Comparison of ENCODE assay signal across 9 cellular contexts in genomic region chr9:137114220-137114612, GRCh38. TPM values are rescaled to one million over a fixed set of nuclear protein-coding genes. Genes with fewer than 3 reads are reported as not detected.
DNase-seq lines count a peak whose midpoint lies in the region; ATAC-seq, FAIRE-seq and TF ChIP-seq lines count a peak whose summit lies in the region.
"Had no signal": no experiment of that assay in that cellular context is flagged by ENCODE, and none has a peak within 500 bp of the region (broad histone marks: within the 10 kb centered on the region; RNA-seq: fewer than 3 reads in every experiment).

No MANE protein-coding gene starts in this region.

- H3K36me3 ChIP-seq in MG63 (0 out of 2 replicates have a peak, but pooled peaks cover 11% of the 10 kb centered on the region), H1 (ENCODE audit: control insufficient read depth in 2 of 4, insufficient read depth in 4 of 4, low read length in 3 of 4) (no peaks in the 10 kb centered on the region), prostate gland (no peaks in the 10 kb centered on the region)

- H2BK5ac ChIP-seq in H1 (ENCODE audit: low read depth, low read length) = no peak overlapping the region

- H4K5ac ChIP-seq in H1 (ENCODE audit: insufficient read length, low read depth, low read length) = no peak overlapping the region

- no peak for FAIRE-seq in H1 (lab: Jason Lieb, UNC)
- FAIRE-seq: A204.1 had no signal

- H3K4me1 ChIP-seq in H1 (replicated peaks in 1 of 4; ENCODE audit: control insufficient read depth in 3 of 4, insufficient read depth in 4 of 4, low read length in 3 of 4) (peaks cover 0 to 7% (median under 1%) of the 10 kb centered on the region in 4 experiments; a peak in 3 of 7 replicates), prostate gland (replicated peaks) (no peaks in the 10 kb centered on the region)

- WGBS in H1 (ENCODE audit: extremely low coverage in 1 of 2, insufficient coverage in 1 of 2, insufficient read length in 1 of 2, insufficient replicate concordance in 2 of 2, low coverage in 1 of 2, low lambda C conversion rate in 2 of 2, missing lambda C conversion rate in 1 of 2), 2 experiments = 17% methylated on average over 22 of the region's 45 CpGs; no CpG with 5 or more reads in 1 of the 2 experiments
- WGBS in prostate gland = 0% methylated on average over 27 of the region's 45 CpGs

- CTCF ChIA-PET in H1 (lab: Charles Lee; ENCODE audit: partially characterized antibody) = interaction anchor here (1.0 to 1.5 kb wide), 2 partner anchors 18 to 79 kb away, joined by 3 read pairs; no protein-coding TSS in a partner anchor

- no peak overlapping the region for H3K23ac ChIP-seq in H1 (ENCODE audit: insufficient read length)

- peaks cover 3% of the 10 kb centered on the region; the same call in 1 of the 2 replicates for H3K23me2 ChIP-seq in H1 (ENCODE audit: low read depth, low read length)

- H2BK12ac ChIP-seq in H1 (ENCODE audit: low read depth, low read length) = no peak overlapping the region

- no peak overlapping the region for H4K8ac ChIP-seq in H1 (ENCODE audit: extremely low read depth, insufficient read depth, low read length)

- DNase-seq in DMS53 (lab: John Stamatoyannopoulos, UW) = peak; percentile 63
- no peak for DNase-seq in DMS53 treated with DMSO at 0.1 percent for 48 hours (lab: John Stamatoyannopoulos, UW; ENCODE audit: unreplicated experiment)
- DNase-seq in MG63 = no peak
- no peak for DNase-seq in H1 (ENCODE audit: low read depth in 1 of 2, low spot score in 2 of 2)
- DNase-seq in prostate gland (ENCODE audit: low spot score) = no peak
- DNase-seq in HT-29 (ENCODE audit: low spot score) = no peak
- no peak for DNase-seq in epidermal melanocyte (ENCODE audit: insufficient read length, low spot score)

- H3K4me2 ChIP-seq in H1 (ENCODE audit: insufficient read depth in 1 of 2, low read depth in 2 of 2, low read length in 2 of 2) = peak overlapping the region; percentile 50 to 69

- H3K27ac ChIP-seq in H1 (ENCODE audit: low read depth, low read length) (no peak overlapping the region), prostate gland (peak overlapping the region in 1 of 2 donors; percentile 47)

- H2BK120ac ChIP-seq in H1 (replicated peaks; ENCODE audit: low read depth, low read length) = no peak overlapping the region

- H2BK15ac ChIP-seq in H1 (ENCODE audit: low read length) = no peak overlapping the region

- H3K27me3 ChIP-seq in MG63 (no peaks in the 10 kb centered on the region), H1 (replicated peaks in 1 of 4; ENCODE audit: control insufficient read depth in 3 of 4, extremely low read depth in 1 of 4, insufficient read depth in 3 of 4, low read length in 3 of 4) (peaks cover 15 to 36% (median 30%) of the 10 kb centered on the region in 4 experiments), prostate gland (replicated peaks; ENCODE audit: insufficient read depth) (no peaks in the 10 kb centered on the region)

- TF ChIP-seq CTCF in H1 (IDR thresholded peaks at IDR 0.05; ENCODE audit: control extremely low read depth in 1 of 3, insufficient read depth in 1 of 3, low read depth in 1 of 3, low read length in 3 of 3) = no peak
- no peak for TF ChIP-seq CTCF in prostate gland (IDR thresholded peaks at IDR 0.05)

- TF ChIP-seq POLR2A in H1 (IDR thresholded peaks at IDR 0.05; ENCODE audit: control extremely low read depth in 1 of 2, low read depth in 2 of 2, low read length in 2 of 2) = no peak
- TF ChIP-seq POLR2A in prostate gland (IDR thresholded peaks at IDR 0.05) = no peak

- no peak overlapping the region for H3K14ac ChIP-seq in H1 (ENCODE audit: insufficient read length)

- H3K56ac ChIP-seq in H1 (replicated peaks; ENCODE audit: insufficient read length, low read depth, low read length) = no peak overlapping the region

- no peak overlapping the region for H3K4ac ChIP-seq in H1 (replicated peaks; ENCODE audit: insufficient read length, low read depth, low read length)

- intact Hi-C loops in prostate gland (cut with DNase I) = no loop called here

- no peak overlapping the region for H3K9ac ChIP-seq in H1 (replicated peaks in 1 of 4; ENCODE audit: extremely low read depth in 1 of 4, low read depth in 3 of 4, low read length in 3 of 4)

- H2AK5ac ChIP-seq in H1 (ENCODE audit: low read depth, low read length) = no peak overlapping the region

- no peak overlapping the region for H3K18ac ChIP-seq in H1 (ENCODE audit: extremely low read depth, low read length)

- H3K4me3 ChIP-seq in MG63 (peak overlapping the region; percentile 57), H1 (ENCODE audit: extremely low read depth in 1 of 4, insufficient read depth in 2 of 4, low read depth in 3 of 4, low read length in 4 of 4) (peak overlapping the region in 2 of 4 experiments; percentile 5 to 63; a peak in 3 of 8 replicates), prostate gland (peak overlapping the region; percentile 50 to 67)

- H3K79me2 ChIP-seq in H1 (ENCODE audit: control insufficient read depth in 1 of 2, insufficient read depth in 2 of 2, low read length in 2 of 2) = no peaks in the 10 kb centered on the region

- H2BK20ac ChIP-seq in H1 (ENCODE audit: low read length) = no peak overlapping the region

- H2AFZ ChIP-seq in H1 (ENCODE audit: low read length) = no peak overlapping the region

- POLR2A ChIA-PET in H1 (lab: Charles Lee; ENCODE audit: partially characterized antibody) = interaction anchor here (0.6 to 1.2 kb wide), 4 partner anchors 16 to 98 kb away, joined by 3 read pairs; no protein-coding TSS in a partner anchor

- H3K9me3 ChIP-seq in MG63 (no peaks in the 10 kb centered on the region), H1 (ENCODE audit: insufficient read depth in 2 of 2, low read depth in 1 of 2, low read length in 1 of 2) (no peaks in the 10 kb centered on the region), prostate gland (no peaks in the 10 kb centered on the region)

- ATAC-seq in HG03378 (IDR thresholded peaks at IDR 0.05; ENCODE audit: unreplicated experiment) = no peak

- H4K20me1 ChIP-seq in H1 (replicated peaks in 1 of 2; ENCODE audit: control insufficient read depth in 1 of 2, insufficient read depth in 2 of 2, low read length in 2 of 2) = peaks cover 0 to 4% of the 10 kb centered on the region in 2 experiments

- no peak overlapping the region for H4K91ac ChIP-seq in H1 (replicated peaks; ENCODE audit: insufficient read length, low read length)

- TF ChIP-seq EP300 in H1 (IDR thresholded peaks at IDR 0.05; ENCODE audit: borderline replicate concordance in 1 of 2, low read depth in 2 of 2, low read length in 2 of 2) = no peak

- H3K79me1 ChIP-seq in H1 (ENCODE audit: low read depth, low read length) = no peaks in the 10 kb centered on the region

- TF ChIP-seq RAD21 in H1 (IDR thresholded peaks at IDR 0.05 in 1 of 2, conservative IDR thresholded peaks at IDR 0.05 in 1 of 2; ENCODE audit: low read depth in 2 of 2, low read length in 2 of 2) = no peak

RNA-seq across cellular contexts. Expression of gene DPP7, which starts 0.3 kb away (rescaled TPM):
- 53.6 and 57.8 TPM in 2 replicates for total RNA-seq in MG63 (2014; rRNA removed; shearing (Covaris generic); ENCODE audit: low replicate concordance)
- total RNA-seq in H1 (2021; fragmentation: NEBNext Ultra II Directional; extraction: Animal tissue kit (Norgen Biotek cat#: 25700)) = 21.2 and 21.5 TPM in 2 replicates
- 26.8 and 34.7 TPM in 2 replicates for polyA plus RNA-seq in H1 (2011; rRNA removed)
- polyA plus RNA-seq in H1 (2011; cell fraction: cytosol; rRNA removed) = 24.1 TPM
- polyA plus RNA-seq in H1 (2011; cell fraction: nucleus; rRNA removed) = 125 TPM
- polyA plus RNA-seq in H1 (2012, experiment 1 of 2) = 11.3 to 28.6 TPM (median 18.7 TPM) in 4 replicates
- polyA plus RNA-seq in H1 (2012, experiment 2 of 2) = 8.7 TPM
- 28.6 TPM for polyA plus RNA-seq in H1 (2013, experiment 1 of 2)
- 28.2 TPM for polyA plus RNA-seq in H1 (2013, experiment 2 of 2)
- 2.4 and 6.1 TPM in 2 replicates for polyA minus RNA-seq in H1 (2011; rRNA and poly(A)+ RNA removed)
- 11.8 TPM for polyA minus RNA-seq in H1 (2011; cell fraction: cytosol; rRNA and poly(A)+ RNA removed)
- polyA minus RNA-seq in H1 (2011; cell fraction: nucleus; rRNA and poly(A)+ RNA removed) = 10.2 TPM
- 100 to 1,000 TPM; 147 to 235 TPM for total RNA-seq in prostate gland
- 290 and 324 TPM in 2 replicates for total RNA-seq in HT-29 (2014; rRNA removed; shearing (Covaris generic))

RNA-seq across cellular contexts. Expression of gene GRIN1, which starts 24.7 kb away (rescaled TPM):
- total RNA-seq in MG63 (2014; rRNA removed; shearing (Covaris generic); ENCODE audit: low replicate concordance) = not detected in 2 replicates
- total RNA-seq in H1 (2021; fragmentation: NEBNext Ultra II Directional; extraction: Animal tissue kit (Norgen Biotek cat#: 25700)) = 2.1 TPM in 2 replicates
- 0.48 and 1.3 TPM in 2 replicates for polyA plus RNA-seq in H1 (2011; rRNA removed)
- polyA plus RNA-seq in H1 (2011; cell fraction: cytosol; rRNA removed) = 1.6 TPM
- polyA plus RNA-seq in H1 (2011; cell fraction: nucleus; rRNA removed) = 9.3 TPM
- polyA plus RNA-seq in H1 (2012, experiment 1 of 2) = 1.1 to 3.2 TPM (median 2.7 TPM) in 4 replicates
- 0.91 TPM for polyA plus RNA-seq in H1 (2012, experiment 2 of 2)
- 2.0 TPM for polyA plus RNA-seq in H1 (2013, experiment 1 of 2)
- 2.1 TPM for polyA plus RNA-seq in H1 (2013, experiment 2 of 2)
- 0.39 and 1.5 TPM in 2 replicates for polyA minus RNA-seq in H1 (2011; rRNA and poly(A)+ RNA removed)
- not detected for polyA minus RNA-seq in H1 (2011; cell fraction: cytosol; rRNA and poly(A)+ RNA removed)
- 3.2 TPM for polyA minus RNA-seq in H1 (2011; cell fraction: nucleus; rRNA and poly(A)+ RNA removed)
- total RNA-seq in prostate gland = 1 to 10 TPM in 1 of 2 donors, under 1 TPM in 1; 0.59 to 1.8 TPM
- 0.39 and 3.0 TPM in 2 replicates for total RNA-seq in HT-29 (2014; rRNA removed; shearing (Covaris generic))

RNA-seq across cellular contexts. Expression of gene MAN1B1, which starts 27.4 kb away (rescaled TPM):
- total RNA-seq in MG63 (2014; rRNA removed; shearing (Covaris generic); ENCODE audit: low replicate concordance) = 77.1 and 83.1 TPM in 2 replicates
- 35.1 and 36.3 TPM in 2 replicates for total RNA-seq in H1 (2021; fragmentation: NEBNext Ultra II Directional; extraction: Animal tissue kit (Norgen Biotek cat#: 25700))
- polyA plus RNA-seq in H1 (2011; rRNA removed) = 33.7 and 36.5 TPM in 2 replicates
- polyA plus RNA-seq in H1 (2011; cell fraction: cytosol; rRNA removed) = 36.6 TPM
- polyA plus RNA-seq in H1 (2011; cell fraction: nucleus; rRNA removed) = 104 TPM
- 23.8 to 36.3 TPM (median 35.0 TPM) in 4 replicates for polyA plus RNA-seq in H1 (2012, experiment 1 of 2)
- polyA plus RNA-seq in H1 (2012, experiment 2 of 2) = 24.9 TPM
- 40.1 TPM for polyA plus RNA-seq in H1 (2013, experiment 1 of 2)
- polyA plus RNA-seq in H1 (2013, experiment 2 of 2) = 37.2 TPM
- 39.6 and 51.7 TPM in 2 replicates for polyA minus RNA-seq in H1 (2011; rRNA and poly(A)+ RNA removed)
- polyA minus RNA-seq in H1 (2011; cell fraction: cytosol; rRNA and poly(A)+ RNA removed) = 23.0 TPM
- 36.5 TPM for polyA minus RNA-seq in H1 (2011; cell fraction: nucleus; rRNA and poly(A)+ RNA removed)
- 100 to 1,000 TPM in 1 of 2 donors, 10 to 100 TPM in 1; 67.4 to 107 TPM for total RNA-seq in prostate gland
- 82.2 and 104 TPM in 2 replicates for total RNA-seq in HT-29 (2014; rRNA removed; shearing (Covaris generic))

RNA-seq across cellular contexts. Expression of gene UAP1L1, which starts 36.9 kb away (rescaled TPM):
- 8.2 and 12.2 TPM in 2 replicates for total RNA-seq in MG63 (2014; rRNA removed; shearing (Covaris generic); ENCODE audit: low replicate concordance)
- total RNA-seq in H1 (2021; fragmentation: NEBNext Ultra II Directional; extraction: Animal tissue kit (Norgen Biotek cat#: 25700)) = 5.4 and 5.5 TPM in 2 replicates
- 2.0 and 3.5 TPM in 2 replicates for polyA plus RNA-seq in H1 (2011; rRNA removed)
- 1.9 TPM for polyA plus RNA-seq in H1 (2011; cell fraction: cytosol; rRNA removed)
- polyA plus RNA-seq in H1 (2011; cell fraction: nucleus; rRNA removed) = 8.3 TPM
- 2.1 to 3.6 TPM (median 2.8 TPM) in 4 replicates for polyA plus RNA-seq in H1 (2012, experiment 1 of 2)
- 2.6 TPM for polyA plus RNA-seq in H1 (2012, experiment 2 of 2)
- 4.1 TPM for polyA plus RNA-seq in H1 (2013, experiment 1 of 2)
- polyA plus RNA-seq in H1 (2013, experiment 2 of 2) = 3.7 TPM
- 0.78 and 0.88 TPM in 2 replicates for polyA minus RNA-seq in H1 (2011; rRNA and poly(A)+ RNA removed)
- 0.66 TPM for polyA minus RNA-seq in H1 (2011; cell fraction: cytosol; rRNA and poly(A)+ RNA removed)
- 1.1 TPM for polyA minus RNA-seq in H1 (2011; cell fraction: nucleus; rRNA and poly(A)+ RNA removed)
- total RNA-seq in prostate gland = 10 to 100 TPM in 1 of 2 donors, 1 to 10 TPM in 1; 8.2 to 19.9 TPM
- total RNA-seq in HT-29 (2014; rRNA removed; shearing (Covaris generic)) = 3.7 and 5.3 TPM in 2 replicates

RNA-seq across cellular contexts. Expression of gene SAPCD2, which starts 43.9 kb away (rescaled TPM):
- total RNA-seq in MG63 (2014; rRNA removed; shearing (Covaris generic); ENCODE audit: low replicate concordance) = 20.8 and 32.5 TPM in 2 replicates
- 30.3 and 32.1 TPM in 2 replicates for total RNA-seq in H1 (2021; fragmentation: NEBNext Ultra II Directional; extraction: Animal tissue kit (Norgen Biotek cat#: 25700))
- polyA plus RNA-seq in H1 (2011; rRNA removed) = 12.7 and 17.3 TPM in 2 replicates
- polyA plus RNA-seq in H1 (2011; cell fraction: cytosol; rRNA removed) = 16.3 TPM
- polyA plus RNA-seq in H1 (2011; cell fraction: nucleus; rRNA removed) = 40.0 TPM
- polyA plus RNA-seq in H1 (2012, experiment 1 of 2) = 13.5 to 18.1 TPM (median 16.6 TPM) in 4 replicates
- polyA plus RNA-seq in H1 (2012, experiment 2 of 2) = 15.7 TPM
- polyA plus RNA-seq in H1 (2013, experiment 1 of 2) = 32.1 TPM
- 29.5 TPM for polyA plus RNA-seq in H1 (2013, experiment 2 of 2)
- polyA minus RNA-seq in H1 (2011; rRNA and poly(A)+ RNA removed) = 6.3 and 6.7 TPM in 2 replicates
- 13.4 TPM for polyA minus RNA-seq in H1 (2011; cell fraction: cytosol; rRNA and poly(A)+ RNA removed)
- 24.1 TPM for polyA minus RNA-seq in H1 (2011; cell fraction: nucleus; rRNA and poly(A)+ RNA removed)
- total RNA-seq in prostate gland = 10 to 100 TPM in 1 of 2 donors, 1 to 10 TPM in 1; 7.2 to 17.2 TPM
- total RNA-seq in HT-29 (2014; rRNA removed; shearing (Covaris generic)) = 217 and 239 TPM in 2 replicates
